8 cellular contexts compared by ENCODE assay signal in genomic region chr13:46648166-46648607, GRCh38.
DNase-seq lines count a peak whose midpoint lies in the region; ATAC-seq, FAIRE-seq and TF ChIP-seq lines count a peak whose summit lies in the region.

No MANE protein-coding gene starts in this region.

- no peak overlapping the region for H3K27ac ChIP-seq in keratinocyte (ENCODE audit: control insufficient read depth, insufficient read depth, low read length)

- H3K9ac ChIP-seq in keratinocyte (ENCODE audit: control insufficient read depth, extremely low read depth, insufficient read depth, low read length), result no peak overlapping the region

- dilution Hi-C loops in keratinocyte (cut with MboI; ENCODE audit: extremely low pct_ligation_motif_present, low sequenced_read_pairs), result no loop called here

- peaks cover 53% of the 10 kb centered on the region for H3K79me2 ChIP-seq in keratinocyte (ENCODE audit: control insufficient read depth, insufficient read depth, low read length)

- H2AFZ ChIP-seq in keratinocyte (ENCODE audit: control insufficient read depth, low read length), result no peak overlapping the region

- H3K4me3 ChIP-seq in keratinocyte (ENCODE audit: control insufficient read depth in 2 of 3, extremely low read depth in 1 of 3, insufficient read depth in 2 of 3, low read depth in 1 of 3, low read length in 3 of 3), result no peak overlapping the region

- TF ChIP-seq CTCF in keratinocyte (optimal IDR thresholded peaks at IDR 0.05 in 1 of 3, IDR thresholded peaks at IDR 0.05 in 1 of 3, conservative IDR thresholded peaks at IDR 0.05 in 1 of 3; ENCODE audit: extremely low read depth in 1 of 3, insufficient read depth in 2 of 3, low read length in 3 of 3), result no peak

- DNase-seq in DMS 273 treated with DMSO at 0.1 percent for 48 hours (lab: John Stamatoyannopoulos, UW) (peak; percentile 30), NCI-H748 treated with DMSO at 0.1 percent for 48 hours (lab: John Stamatoyannopoulos, UW) (peak; percentile 86), keratinocyte (ENCODE audit: low read depth, low spot score) (no peak), NCI-H1436 (lab: John Stamatoyannopoulos, UW) (no peak), AG08396 (ENCODE audit: low spot score) (no peak), COR-L47 (lab: John Stamatoyannopoulos, UW) (no peak)

- TF ChIP-seq POLR2A in GM19099 (IDR thresholded peaks at IDR 0.05; ENCODE audit: extremely low read depth, insufficient read length, low read depth), result peak; percentile 50

- H3K4me1 ChIP-seq in keratinocyte (ENCODE audit: control insufficient read depth, extremely low read depth, insufficient read depth, low read length), result peaks cover 4% of the 10 kb centered on the region

- no peaks in the 10 kb centered on the region for H3K9me3 ChIP-seq in keratinocyte (ENCODE audit: control insufficient read depth, low read depth, low read length)

- peak; percentile 64 for FAIRE-seq in keratinocyte (lab: Jason Lieb, UNC)

- H4K20me1 ChIP-seq in keratinocyte (ENCODE audit: control insufficient read depth, extremely low read depth, insufficient read depth, low read length), result peaks cover 7% of the 10 kb centered on the region

- no peaks in the 10 kb centered on the region for H3K27me3 ChIP-seq in keratinocyte (ENCODE audit: control insufficient read depth, extremely low read depth, insufficient read depth, low read length)

- H3K36me3 ChIP-seq in keratinocyte (ENCODE audit: control insufficient read depth in 2 of 2, extremely low read depth in 1 of 2, insufficient read depth in 2 of 2, low read length in 2 of 2), result no peaks in the 10 kb centered on the region

- ATAC-seq in HG03103 (IDR thresholded peaks at IDR 0.05; ENCODE audit: low read depth, unreplicated experiment), result peak; percentile 77

- no peaks in the 10 kb centered on the region for H3K9me1 ChIP-seq in keratinocyte (ENCODE audit: control insufficient read depth, extremely low read depth, insufficient read depth, low read length)

- H3K4me2 ChIP-seq in keratinocyte (ENCODE audit: control insufficient read depth, extremely low read depth, insufficient read depth, low read depth, low read length), result peak overlapping the region; percentile 34

Comparison
In these comparisons a context has a peak if more than half of its experiments do, and no peak if none do; other contexts are left out.
1. DNase-seq: peak in DMS 273 treated with DMSO at 0.1 percent for 48 hours (single experiment) and NCI-H748 treated with DMSO at 0.1 percent for 48 hours (single experiment); none in keratinocyte (single experiment), NCI-H1436 (single experiment), AG08396 (single experiment) and COR-L47 (single experiment).